30 cellular contexts compared by ENCODE assay signal in genomic region chr4:90081432-90082195, GRCh38. TPM values are rescaled to one million over a fixed set of nuclear protein-coding genes. Genes with fewer than 3 reads are reported as not detected.
"Had no signal": no experiment of that assay in that cellular context is flagged by ENCODE, and none has a peak within 500 bp of the region (broad histone marks: within the 10 kb centered on the region; RNA-seq: fewer than 3 reads in every experiment).

No MANE protein-coding gene starts in this region.

- H3K36me3 Mint-ChIP-seq: immature natural killer cell; stimulated activated effector memory CD8-positive, alpha-beta T cell treated with anti-CD3 and anti-CD28 coated beads, Interleukin-12 subunit alpha, Interleukin-12 subunit beta, amount 100 ng/mL, for 72 hours had no signal

- H3K27me3 ChIP-seq: gastroesophageal sphincter, hepatocyte, ovary, sigmoid colon, thyroid gland, upper lobe of left lung, vagina had no signal

- H3K4me3 ChIP-seq: gastroesophageal sphincter, hepatocyte, ovary, sigmoid colon, thyroid gland, upper lobe of left lung, vagina had no signal

- DNase-seq: activated B cell treated with CpG ODN at 0.5 μM for 24 hours; activated CD4-positive, alpha-beta T cell treated with anti-CD3 and anti-CD28 coated beads, Interleukin-2, amount 50 U/mL, for 1 hour; activated CD8-positive, alpha-beta T cell treated with anti-CD3 and anti-CD28 coated beads for 36 hours; activated gamma-delta T cell treated with Interleukin-2 at 50 U/mL for 16 hours; activated naive CD4-positive, alpha-beta T cell treated with anti-CD3 and anti-CD28 coated beads, Interleukin-2, amount 50 U/mL, for 16 hours; activated T-cell treated with anti-CD3 and anti-CD28 coated beads, Interleukin-2, amount 50 U/mL, for 4 hours; amygdala; caudate nucleus; cortex of kidney; effector memory CD8-positive, alpha-beta T cell; immature natural killer cell; kidney; nephron progenitor cell; ovary; sigmoid colon; small intestine; stimulated activated CD4-positive, alpha-beta T cell treated with anti-CD3 and anti-CD28 coated beads, Interleukin-4, amount 100 ng/mL, for 24 hours; stimulated activated naive CD8-positive, alpha-beta T cell treated with anti-CD3 and anti-CD28 coated beads, Interleukin-15, amount 100 ng/mL, for 72 hours; substantia nigra; upper lobe of left lung had no signal

- H3K27ac ChIP-seq: gastroesophageal sphincter, hepatocyte, ovary, sigmoid colon, thyroid gland, upper lobe of left lung, vagina had no signal

- H3K9me3 ChIP-seq: gastroesophageal sphincter, ovary, sigmoid colon, thyroid gland, upper lobe of left lung, vagina had no signal

- H3K4me1 Mint-ChIP-seq: activated T-helper 17 cell treated with anti-CD3 and anti-CD28 coated beads, Interleukin-2, amount 50 U/mL, for 72 hours; immature natural killer cell; nephron progenitor cell; stimulated activated effector memory CD8-positive, alpha-beta T cell treated with anti-CD3 and anti-CD28 coated beads, Interleukin-12 subunit alpha, Interleukin-12 subunit beta, amount 100 ng/mL, for 72 hours; stimulated activated naive CD8-positive, alpha-beta T cell treated with anti-CD3 and anti-CD28 coated beads, Interleukin-15, amount 100 ng/mL, for 72 hours had no signal

- H3K4me3 Mint-ChIP-seq: activated B cell treated with CpG ODN at 0.5 μM for 24 hours; activated CD8-positive, alpha-beta T cell treated with anti-CD3 and anti-CD28 coated beads for 36 hours; activated T-cell treated with anti-CD3 and anti-CD28 coated beads, Interleukin-2, amount 50 U/mL, for 4 hours; activated T-helper 17 cell treated with anti-CD3 and anti-CD28 coated beads, Interleukin-2, amount 50 U/mL, for 72 hours; effector memory CD8-positive, alpha-beta T cell; immature natural killer cell; nephron progenitor cell; stimulated activated effector memory CD8-positive, alpha-beta T cell treated with anti-CD3 and anti-CD28 coated beads, Interleukin-12 subunit alpha, Interleukin-12 subunit beta, amount 100 ng/mL, for 72 hours; stimulated activated naive CD8-positive, alpha-beta T cell treated with anti-CD3 and anti-CD28 coated beads, Interleukin-15, amount 100 ng/mL, for 72 hours had no signal

- ATAC-seq: activated CD8-positive, alpha-beta T cell treated with anti-CD3 and anti-CD28 coated beads for 36 hours; activated T-cell treated with anti-CD3 and anti-CD28 coated beads, Interleukin-2, amount 50 U/mL, for 4 hours; activated T-helper 17 cell treated with anti-CD3 and anti-CD28 coated beads, Interleukin-2, amount 50 U/mL, for 72 hours; effector memory CD8-positive, alpha-beta T cell; gastroesophageal sphincter; left lobe of liver; stimulated activated effector memory CD8-positive, alpha-beta T cell treated with anti-CD3 and anti-CD28 coated beads, Interleukin-12 subunit alpha, Interleukin-12 subunit beta, amount 100 ng/mL, for 72 hours; stimulated activated naive CD8-positive, alpha-beta T cell treated with anti-CD3 and anti-CD28 coated beads, Interleukin-15, amount 100 ng/mL, for 72 hours had no signal

- H3K27ac Mint-ChIP-seq: activated B cell treated with CpG ODN at 0.5 μM for 24 hours; activated CD8-positive, alpha-beta T cell treated with anti-CD3 and anti-CD28 coated beads for 36 hours; activated T-helper 17 cell treated with anti-CD3 and anti-CD28 coated beads, Interleukin-2, amount 50 U/mL, for 72 hours; effector memory CD8-positive, alpha-beta T cell; immature natural killer cell; nephron progenitor cell; progenitor cell of endocrine pancreas; stimulated activated effector memory CD8-positive, alpha-beta T cell treated with anti-CD3 and anti-CD28 coated beads, Interleukin-12 subunit alpha, Interleukin-12 subunit beta, amount 100 ng/mL, for 72 hours; stimulated activated naive CD8-positive, alpha-beta T cell treated with anti-CD3 and anti-CD28 coated beads, Interleukin-15, amount 100 ng/mL, for 72 hours had no signal

- H3K9me3 Mint-ChIP-seq: activated B cell treated with CpG ODN at 0.5 μM for 24 hours; activated CD8-positive, alpha-beta T cell treated with anti-CD3 and anti-CD28 coated beads for 36 hours; activated T-cell treated with anti-CD3 and anti-CD28 coated beads, Interleukin-2, amount 50 U/mL, for 4 hours; activated T-helper 17 cell treated with anti-CD3 and anti-CD28 coated beads, Interleukin-2, amount 50 U/mL, for 72 hours; nephron progenitor cell; stimulated activated effector memory CD8-positive, alpha-beta T cell treated with anti-CD3 and anti-CD28 coated beads, Interleukin-12 subunit alpha, Interleukin-12 subunit beta, amount 100 ng/mL, for 72 hours; stimulated activated naive CD8-positive, alpha-beta T cell treated with anti-CD3 and anti-CD28 coated beads, Interleukin-15, amount 100 ng/mL, for 72 hours had no signal

- H3K27me3 Mint-ChIP-seq: activated CD8-positive, alpha-beta T cell treated with anti-CD3 and anti-CD28 coated beads for 36 hours; effector memory CD8-positive, alpha-beta T cell; stimulated activated naive CD8-positive, alpha-beta T cell treated with anti-CD3 and anti-CD28 coated beads, Interleukin-15, amount 100 ng/mL, for 72 hours had no signal

- H3K36me3 ChIP-seq: gastroesophageal sphincter, ovary, sigmoid colon, thyroid gland, upper lobe of left lung, vagina had no signal

- H2AFZ ChIP-seq: hepatocyte had no signal

- H3K4me1 ChIP-seq: gastroesophageal sphincter, sigmoid colon, vagina had no signal

- H3K79me2 ChIP-seq: hepatocyte had no signal

- H3K4me2 ChIP-seq: hepatocyte had no signal

RNA-seq across cellular contexts. Expression of gene CCSER1, which starts 45.6 kb away (rescaled TPM):
- total RNA-seq: activated CD8-positive, alpha-beta T cell treated with anti-CD3 and anti-CD28 coated beads for 36 hours; chondrocyte had no signal
- polyA plus RNA-seq: fibroblast of lung had no signal
